Comparison of ENCODE assay signal across 31 cellular contexts in the genomic region with DNA sequence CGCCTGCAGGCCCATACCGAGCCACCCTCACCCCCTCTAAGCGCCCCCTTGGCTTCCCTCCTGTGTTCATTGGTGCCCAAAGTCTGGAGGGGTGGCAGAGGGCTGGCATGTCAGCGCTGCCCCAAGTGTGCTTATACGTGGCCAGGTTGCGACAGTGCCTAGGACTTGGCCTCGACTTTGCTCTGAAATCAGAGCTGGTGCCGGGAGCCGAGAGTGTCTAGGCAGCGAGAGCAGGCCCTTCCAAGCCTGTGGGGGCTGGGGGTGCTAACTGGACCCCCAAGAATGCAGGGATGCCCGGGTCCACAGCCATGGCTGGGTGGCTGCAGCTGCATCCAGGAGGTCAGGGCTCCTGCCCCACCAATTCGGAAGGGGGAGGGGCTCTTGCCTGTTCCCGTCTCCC.
"Had no signal": no experiment of that assay in that cellular context is flagged by ENCODE, and none has a peak within 500 bp of the region (broad histone marks: within the 10 kb centered on the region; RNA-seq: fewer than 3 reads in every experiment).

No MANE protein-coding gene starts in this region.

- H3K27me3 ChIP-seq: adrenal gland, body of pancreas, breast epithelium had no signal

- H3K36me3 Mint-ChIP-seq: activated CD8-positive, alpha-beta memory T cell treated with anti-CD3 and anti-CD28 coated beads, Interleukin-2, amount 10 ng/mL, durations not matched to agents 7 days and 5 days had no signal

- H3K27me3 Mint-ChIP-seq: activated CD4-positive, alpha-beta memory T cell treated with anti-CD3 and anti-CD28 coated beads, Interleukin-2, amount 10 ng/mL, durations not matched to agents 7 days and 5 days; activated CD8-positive, alpha-beta memory T cell treated with anti-CD3 and anti-CD28 coated beads, Interleukin-2, amount 10 ng/mL, durations not matched to agents 7 days and 5 days; T-cell had no signal

- H3K27ac ChIP-seq: adrenal gland, body of pancreas, breast epithelium, VCaP had no signal

- H3K4me3 Mint-ChIP-seq: activated CD4-positive, alpha-beta memory T cell treated with anti-CD3 and anti-CD28 coated beads, Interleukin-2, amount 10 ng/mL, durations not matched to agents 7 days and 5 days; activated CD8-positive, alpha-beta memory T cell treated with anti-CD3 and anti-CD28 coated beads, Interleukin-2, amount 10 ng/mL, durations not matched to agents 7 days and 5 days; T-cell had no signal

- H3K27ac Mint-ChIP-seq: activated CD4-positive, alpha-beta memory T cell treated with anti-CD3 and anti-CD28 coated beads, Interleukin-2, amount 10 ng/mL, durations not matched to agents 7 days and 5 days; activated CD8-positive, alpha-beta memory T cell treated with anti-CD3 and anti-CD28 coated beads, Interleukin-2, amount 10 ng/mL, durations not matched to agents 7 days and 5 days; activated T-helper 2 cell treated with anti-CD3 and anti-CD28 coated beads, Interferon-gamma antibody, Interleukin-2, Interleukin-4, amounts not matched to agents 10 μg/mL and 5 μg/mL and 100 μg/mL, durations not matched to agents 14 hours and 24 hours and 36 hours had no signal

- H3K9me3 Mint-ChIP-seq: activated CD4-positive, alpha-beta memory T cell treated with anti-CD3 and anti-CD28 coated beads, Interleukin-2, amount 10 ng/mL, durations not matched to agents 7 days and 5 days; activated naive CD4-positive, alpha-beta T cell treated with anti-CD3 and anti-CD28 coated beads, Interleukin-2, amount 50 U/mL, for 72 hours; activated T-helper 2 cell treated with anti-CD3 and anti-CD28 coated beads, Interferon-gamma antibody, Interleukin-2, Interleukin-4, amounts not matched to agents 10 μg/mL and 5 μg/mL and 100 μg/mL, durations not matched to agents 14 hours and 24 hours and 36 hours; T-cell had no signal

- H3K36me3 ChIP-seq: adrenal gland, breast epithelium had no signal

- H3K4me3 ChIP-seq: adrenal gland, body of pancreas, breast epithelium had no signal

- ATAC-seq: activated CD8-positive, alpha-beta memory T cell treated with anti-CD3 and anti-CD28 coated beads, Interleukin-2, amount 10 ng/mL, durations not matched to agents 7 days and 5 days; activated naive CD4-positive, alpha-beta T cell treated with anti-CD3 and anti-CD28 coated beads, Interleukin-2, amount 50 U/mL, for 72 hours; body of pancreas; Panc1; SK-N-SH treated with all-trans-retinoic acid at 6 μM for 48 hours; T-cell had no signal

- DNase-seq: activated CD4-positive, alpha-beta memory T cell treated with anti-CD3 and anti-CD28 coated beads, Interleukin-2, amount 10 ng/mL, durations not matched to agents 7 days and 5 days; activated CD4-positive, alpha-beta T cell treated with anti-CD3 and anti-CD28 coated beads for 1 hour; activated CD4-positive, alpha-beta T cell treated with anti-CD3 and anti-CD28 coated beads for 48 hours; activated CD4-positive, CD25-positive, alpha-beta regulatory T cell; activated CD8-positive, alpha-beta memory T cell treated with anti-CD3 and anti-CD28 coated beads for 24 hours; activated CD8-positive, alpha-beta memory T cell treated with anti-CD3 and anti-CD28 coated beads, Interleukin-2, amount 10 ng/mL, durations not matched to agents 7 days and 5 days; activated CD8-positive, alpha-beta memory T cell treated with anti-CD3 and anti-CD28 coated beads, Interleukin-2, amount 50 U/mL, for 48 hours; activated gamma-delta T cell; activated naive CD4-positive, alpha-beta T cell treated with Interleukin-2 at 50 U/mL for 16 hours; activated T-cell treated with anti-CD3 and anti-CD28 coated beads, Interleukin-2, amount 50 U/mL, for 48 hours; body of pancreas; cerebellar nuclear complex; MM.1S; MV-4-11; NCI-H1092; NCI-H1436 treated with DMSO at 0.1 percent for 48 hours; NCI-H1694 treated with DMSO at 0.1 percent for 48 hours; NCI-H2029; NCI-H345; NCI-H524 treated with DMSO at 0.1 percent for 48 hours; SHP77 treated with DMSO at 0.1 percent for 48 hours; T-cell; T-helper 2 cell; T-helper 9 cell had no signal

- H3K9me3 ChIP-seq: adrenal gland, body of pancreas, breast epithelium had no signal
